In genomic region chr6:109379706-109380105, GRCh38 we compare ENCODE assay signal across 8 cellular contexts. TPM values are rescaled to one million over a fixed set of nuclear protein-coding genes. Genes with fewer than 3 reads are reported as not detected.
A peak's percentile ranks its signal among the peaks of the same experiment; 100 is the strongest.
DNase-seq lines count a peak whose midpoint lies in the region; ATAC-seq and TF ChIP-seq lines count a peak whose summit lies in the region.

No MANE protein-coding gene starts in this region.

- H3K27ac ChIP-seq in GM23338 (ENCODE audit: low read depth) (no peak overlapping the region), skeletal muscle tissue (ENCODE audit: low read depth, low read length) (no peak overlapping the region), foreskin keratinocyte (no peak overlapping the region)

- DNase-seq in GM23338 (ENCODE audit: low spot score) (no peak), foreskin fibroblast (peak; percentile 21 to 51), HPDE6-E6E7 (ENCODE audit: extremely low spot score) (no peak), foreskin keratinocyte (no peak)
- no peak for DNase-seq in T-helper 2 cell treated with Interferon-gamma antibody and Interleukin-4, amounts not matched to agents 5 μg/mL and 100 μg/mL, for 36 hours (ENCODE audit: low spot score)
- no peak for DNase-seq in NK-92 treated with Interleukin-12 subunit alpha and Interleukin-12 subunit beta, amount 100 ng/mL, for 24 hours (lab: John Stamatoyannopoulos, UW)

- peak overlapping the region; percentile 89 for H3K4me3 Mint-ChIP-seq in GM23338
- H3K4me3 Mint-ChIP-seq in T-helper 2 cell treated with Interferon-gamma antibody and Interleukin-4, amounts not matched to agents 5 μg/mL and 100 μg/mL, for 36 hours, result peak overlapping the region; percentile 95

- peaks cover 10% of the 10 kb centered on the region for H3K27me3 Mint-ChIP-seq in GM23338 (ENCODE audit: insufficient read depth, low read depth, poor library complexity)
- no peaks in the 10 kb centered on the region for H3K27me3 Mint-ChIP-seq in T-helper 2 cell treated with Interferon-gamma antibody and Interleukin-4, amounts not matched to agents 5 μg/mL and 100 μg/mL, for 36 hours (ENCODE audit: low read depth)

- H3K9me3 Mint-ChIP-seq in GM23338, result no peaks in the 10 kb centered on the region
- no peaks in the 10 kb centered on the region for H3K9me3 Mint-ChIP-seq in T-helper 2 cell treated with Interferon-gamma antibody and Interleukin-4, amounts not matched to agents 5 μg/mL and 100 μg/mL, for 36 hours

- peaks cover 30% of the 10 kb centered on the region for H3K36me3 ChIP-seq in GM23338 (ENCODE audit: insufficient read depth)
- peaks cover 11 to 22% (median 21%) of the 10 kb centered on the region in 3 donors for H3K36me3 ChIP-seq in skeletal muscle tissue (ENCODE audit: control insufficient read depth in 3 of 3, insufficient read depth in 3 of 3, low read length in 3 of 3)

- H3K4me2 ChIP-seq in GM23338, result peak overlapping the region; percentile 82

- no peak overlapping the region for H3K27ac Mint-ChIP-seq in GM23338
- peak overlapping the region; percentile 71 for H3K27ac Mint-ChIP-seq in T-helper 2 cell treated with Interferon-gamma antibody and Interleukin-4, amounts not matched to agents 5 μg/mL and 100 μg/mL, for 36 hours

- H3K4me3 ChIP-seq in GM23338, result peak overlapping the region; percentile 78
- H3K4me3 ChIP-seq in foreskin fibroblast (ENCODE audit: low read depth in 1 of 2, low read length in 2 of 2), result peak overlapping the region; percentile 83 to 95
- H3K4me3 ChIP-seq in skeletal muscle tissue (ENCODE audit: low read length in 3 of 3), result peak overlapping the region; percentile 93 to 99 (median 98)

- H3K27me3 ChIP-seq in GM23338 (ENCODE audit: insufficient read depth), result no peaks in the 10 kb centered on the region
- H3K27me3 ChIP-seq in skeletal muscle tissue (ENCODE audit: control insufficient read depth in 3 of 3, insufficient read depth in 3 of 3, low read length in 3 of 3), result no peaks in the 10 kb centered on the region
- no peaks in the 10 kb centered on the region for H3K27me3 ChIP-seq in foreskin keratinocyte

- TF ChIP-seq CTCF in GM23338 (conservative IDR thresholded peaks at IDR 0.05; ENCODE audit: low read depth in 2 of 2), result no peak
- no peak for TF ChIP-seq CTCF in foreskin fibroblast (IDR thresholded peaks at IDR 0.05; ENCODE audit: low read depth, low read length)
- TF ChIP-seq CTCF in foreskin keratinocyte (conservative IDR thresholded peaks at IDR 0.05), result no peak

- peaks cover 28% of the 10 kb centered on the region for H3K4me1 Mint-ChIP-seq in GM23338
- peaks cover 44% of the 10 kb centered on the region for H3K4me1 Mint-ChIP-seq in T-helper 2 cell treated with Interferon-gamma antibody and Interleukin-4, amounts not matched to agents 5 μg/mL and 100 μg/mL, for 36 hours (ENCODE audit: low read depth)

- peaks cover 68% of the 10 kb centered on the region for H3K79me2 ChIP-seq in GM23338 (replicated peaks; ENCODE audit: insufficient read depth)

- no peaks in the 10 kb centered on the region for H3K9me3 ChIP-seq in skeletal muscle tissue (ENCODE audit: control insufficient read depth in 3 of 3, low read length in 3 of 3)

- no peaks in the 10 kb centered on the region for H3K9me2 ChIP-seq in GM23338 (ENCODE audit: insufficient read depth)

- H4K20me1 ChIP-seq in GM23338 (replicated peaks; ENCODE audit: insufficient read depth), result peaks cover 40% of the 10 kb centered on the region

- H3K36me3 Mint-ChIP-seq in GM23338 (ENCODE audit: low read depth), result peaks cover 41% of the 10 kb centered on the region
- peaks cover 55% of the 10 kb centered on the region for H3K36me3 Mint-ChIP-seq in T-helper 2 cell treated with Interferon-gamma antibody and Interleukin-4, amounts not matched to agents 5 μg/mL and 100 μg/mL, for 36 hours (ENCODE audit: low read depth)

- ATAC-seq in GM23338, result no peak
- no peak for ATAC-seq in foreskin keratinocyte
- ATAC-seq in GM19455 (IDR thresholded peaks at IDR 0.05; ENCODE audit: unreplicated experiment), result no peak

- H3K4me1 ChIP-seq in GM23338 (ENCODE audit: insufficient read depth) (peaks cover 18% of the 10 kb centered on the region), skeletal muscle tissue (ENCODE audit: control insufficient read depth in 3 of 3, insufficient read depth in 3 of 3, low read length in 3 of 3) (peaks cover 13 to 25% (median 22%) of the 10 kb centered on the region in 3 donors), foreskin keratinocyte (peaks cover 20% of the 10 kb centered on the region)

- peak overlapping the region in 2 of 3 donors; percentile 51 to 100 for H3K9ac ChIP-seq in skeletal muscle tissue (ENCODE audit: low read depth in 1 of 3, low read length in 3 of 3)

- no peak overlapping the region for H2AFZ ChIP-seq in GM23338

- H3F3A ChIP-seq in GM23338 (replicated peaks; ENCODE audit: low read depth), result no peaks in the 10 kb centered on the region

TF ChIP-seq in GM23338, 12 proteins besides CTCF, POLR2A, EP300 and RAD21 (continues in another document):
- TF ChIP-seq STAT1 (IDR thresholded peaks at IDR 0.05; ENCODE audit: unreplicated experiment) (no peak), EZH2 (IDR thresholded peaks at IDR 0.05; ENCODE audit: low read depth, unreplicated experiment) (no peak), CREB1 (CRISPR knock-in tag; IDR thresholded peaks at IDR 0.05; ENCODE audit: low read depth) (no peak), ZNF331 (CRISPR knock-in tag; IDR thresholded peaks at IDR 0.05; ENCODE audit: low read depth) (no peak), REST (IDR thresholded peaks at IDR 0.05; ENCODE audit: unreplicated experiment) (no peak), POLR2AphosphoS5 (IDR thresholded peaks at IDR 0.05; ENCODE audit: low read depth) (no peak), JUNB (IDR thresholded peaks at IDR 0.05; ENCODE audit: unreplicated experiment) (no peak), NANOG (IDR thresholded peaks at IDR 0.05; ENCODE audit: borderline replicate concordance) (no peak), ETS1 (IDR thresholded peaks at IDR 0.05) (no peak), EZH2phosphoT487 (IDR thresholded peaks at IDR 0.05; ENCODE audit: unreplicated experiment) (no peak)

RNA-seq across cellular contexts. Expression of gene CD164, which starts 2.6 kb away (rescaled TPM):
- 81.0 and 103 TPM in 2 replicates for total RNA-seq in GM23338 (2014; rRNA removed; shearing (Covaris generic))
- polyA plus RNA-seq in GM23338 (2016; fragmentation: Nextera tagmentation; extraction: Ambion mirVana) (64.4 and 83.8 TPM in 2 replicates), foreskin keratinocyte (82.1 and 82.4 TPM in 2 replicates)
- total RNA-seq in skeletal muscle tissue (160 TPM), foreskin keratinocyte (138 and 154 TPM in 2 replicates)

Comparison
In these comparisons a context has a peak if more than half of its experiments do, and no peak if none do; other contexts are left out.
1. DNase-seq: peak in foreskin fibroblast (2 of 2); none in GM23338 (single experiment), T-helper 2 cell treated with Interferon-gamma antibody and Interleukin-4, amounts not matched to agents 5 μg/mL and 100 μg/mL, for 36 hours (single experiment), HPDE6-E6E7 (single experiment), NK-92 treated with Interleukin-12 subunit alpha and Interleukin-12 subunit beta, amount 100 ng/mL, for 24 hours (single experiment) and foreskin keratinocyte (0 of 2).
2. Peak in every context shown above with its lines, with median percentiles within 50 percentile points of each other: H3K4me3 ChIP-seq.